17 cellular contexts compared by ENCODE assay signal in genomic region chr9:76269789-76270188, GRCh38.
DNase-seq lines count a peak whose midpoint lies in the region; ATAC-seq and TF ChIP-seq lines count a peak whose summit lies in the region.
"Had no signal": no experiment of that assay in that cellular context is flagged by ENCODE, and none has a peak within 500 bp of the region (broad histone marks: within the 10 kb centered on the region; RNA-seq: fewer than 3 reads in every experiment).

No MANE protein-coding gene starts in this region.

- H3K4me3 ChIP-seq in RWPE2 (ENCODE audit: severe bottlenecking) (no peak overlapping the region), esophagus muscularis mucosa (no peak overlapping the region), neural progenitor cell (no peak overlapping the region), sigmoid colon (no peak overlapping the region)
- H3K4me3 ChIP-seq: tibial nerve had no signal

- H3K79me2 ChIP-seq in neural progenitor cell (ENCODE audit: low read depth), result no peaks in the 10 kb centered on the region

- H3K4me3 Mint-ChIP-seq in neural progenitor cell, result no peak overlapping the region
- H3K4me3 Mint-ChIP-seq: activated naive CD8-positive, alpha-beta T cell treated with anti-CD3 and anti-CD28 coated beads, Interleukin-2, amount 50 U/mL, for 24 hours had no signal

- no peak overlapping the region for H3K27ac ChIP-seq in RWPE2 (ENCODE audit: poor library complexity, severe bottlenecking)
- H3K27ac ChIP-seq in esophagus muscularis mucosa (replicated peaks in 1 of 4), result peak overlapping the region; percentile 55 to 74 (median 64)
- peak overlapping the region; percentile 85 for H3K27ac ChIP-seq in neural progenitor cell
- peak overlapping the region in 2 of 4 donors; percentile 12 to 71 for H3K27ac ChIP-seq in sigmoid colon
- H3K27ac ChIP-seq: WERI-Rb-1 had no signal

- peaks cover 20% of the 10 kb centered on the region for H3K4me1 Mint-ChIP-seq in neural progenitor cell
- H3K4me1 Mint-ChIP-seq: activated naive CD8-positive, alpha-beta T cell treated with anti-CD3 and anti-CD28 coated beads, Interleukin-2, amount 50 U/mL, for 24 hours had no signal

- ATAC-seq in RWPE2 (ENCODE audit: low read depth) (peak; percentile 40; the same call in 1 of the 3 replicates), HG03175 (IDR thresholded peaks at IDR 0.05; ENCODE audit: unreplicated experiment) (no peak)
- ATAC-seq: activated naive CD8-positive, alpha-beta T cell treated with anti-CD3 and anti-CD28 coated beads, Interleukin-2, amount 50 U/mL, for 24 hours had no signal

- H4K20me1 ChIP-seq in neural progenitor cell (ENCODE audit: low read depth), result no peaks in the 10 kb centered on the region

- TF ChIP-seq EP300 in esophagus muscularis mucosa (IDR thresholded peaks at IDR 0.05), result no peak
- no peak for TF ChIP-seq EP300 in sigmoid colon (IDR thresholded peaks at IDR 0.05)

- H3K4me1 ChIP-seq in RWPE2 (ENCODE audit: insufficient read depth, poor library complexity, severe bottlenecking) (no peaks in the 10 kb centered on the region), esophagus muscularis mucosa (peaks cover 0 to 34% (median 25%) of the 10 kb centered on the region in 4 donors), neural progenitor cell (peaks cover 57% of the 10 kb centered on the region), sigmoid colon (peaks cover 0 to 11% (median 2%) of the 10 kb centered on the region in 4 donors)

- H3K9ac ChIP-seq in neural progenitor cell, result no peak overlapping the region

- WGBS in esophagus muscularis mucosa, result 30% methylated on average over 2 of the region's 2 CpGs
- WGBS in sigmoid colon, 2 donors, result 31 to 55% methylated on average over 2 of the region's 2 CpGs

- H3K27me3 ChIP-seq in RWPE2 (ENCODE audit: insufficient read depth, poor library complexity, severe bottlenecking) (no peaks in the 10 kb centered on the region), esophagus muscularis mucosa (no peaks in the 10 kb centered on the region), neural progenitor cell (no peaks in the 10 kb centered on the region), sigmoid colon (no peaks in the 10 kb centered on the region)
- H3K27me3 ChIP-seq: tibial nerve had no signal

- H3K4me2 ChIP-seq in neural progenitor cell, result peak overlapping the region; percentile 42

- TF ChIP-seq CTCF in RWPE2 (IDR thresholded peaks at IDR 0.05; ENCODE audit: poor library complexity, severe bottlenecking), result no peak
- no peak for TF ChIP-seq CTCF in esophagus muscularis mucosa (IDR thresholded peaks at IDR 0.05)
- no peak for TF ChIP-seq CTCF in neural progenitor cell (IDR thresholded peaks at IDR 0.05)
- TF ChIP-seq CTCF in sigmoid colon (IDR thresholded peaks at IDR 0.05), result no peak

- no peaks in the 10 kb centered on the region for H3K9me3 Mint-ChIP-seq in neural progenitor cell
- H3K9me3 Mint-ChIP-seq: activated naive CD8-positive, alpha-beta T cell treated with anti-CD3 and anti-CD28 coated beads, Interleukin-2, amount 50 U/mL, for 24 hours had no signal

- no peaks in the 10 kb centered on the region for H3K27me3 Mint-ChIP-seq in neural progenitor cell (ENCODE audit: insufficient read depth, low read depth)
- H3K27me3 Mint-ChIP-seq: activated naive CD8-positive, alpha-beta T cell treated with anti-CD3 and anti-CD28 coated beads, Interleukin-2, amount 50 U/mL, for 24 hours had no signal

- H3K9me3 ChIP-seq in RWPE2 (ENCODE audit: severe bottlenecking) (no peaks in the 10 kb centered on the region), esophagus muscularis mucosa (no peaks in the 10 kb centered on the region), neural progenitor cell (ENCODE audit: low read depth) (peaks cover under 1% of the 10 kb centered on the region), sigmoid colon (no peaks in the 10 kb centered on the region)
- H3K9me3 ChIP-seq: tibial nerve had no signal

- no peak overlapping the region for H2AFZ ChIP-seq in neural progenitor cell (replicated peaks)

- no peak overlapping the region for H3K27ac Mint-ChIP-seq in neural progenitor cell
- H3K27ac Mint-ChIP-seq: activated naive CD8-positive, alpha-beta T cell treated with anti-CD3 and anti-CD28 coated beads, Interleukin-2, amount 50 U/mL, for 24 hours had no signal

- no peaks in the 10 kb centered on the region for H3K36me3 Mint-ChIP-seq in neural progenitor cell

- intact Hi-C loops in esophagus muscularis mucosa (cut with DNase I) (no loop called here), sigmoid colon (cut with DNase I) (no loop called here)

- DNase-seq in EH (ENCODE audit: low read depth) (peak; percentile 13), RWPE2 (ENCODE audit: low spot score) (no peak), esophagus muscularis mucosa (ENCODE audit: extremely low spot score) (no peak), neural progenitor cell (ENCODE audit: low spot score) (no peak), sigmoid colon (no peak), cerebellum (ENCODE audit: low spot score) (no peak)
- DNase-seq in activated CD4-positive, alpha-beta T cell treated with anti-CD3 and anti-CD28 coated beads, Interleukin-2, amount 50 U/mL, for 48 hours, result no peak
- DNase-seq: activated naive CD8-positive, alpha-beta T cell treated with anti-CD3 and anti-CD28 coated beads, Interleukin-2, amount 50 U/mL, for 24 hours; DMS 273 treated with DMSO at 0.1 percent for 48 hours; NCI-H1048; NCI-H2171 treated with DMSO at 0.1 percent for 48 hours; NK-92 treated with Interleukin-12 subunit alpha and Interleukin-12 subunit beta, amount 100 ng/mL, for 24 hours; occipital lobe; T-helper 1 cell; WERI-Rb-1 had no signal

- TF ChIP-seq POLR2A in esophagus muscularis mucosa (IDR thresholded peaks at IDR 0.05; ENCODE audit: low read depth), result no peak
- no peak for TF ChIP-seq POLR2A in sigmoid colon (IDR thresholded peaks at IDR 0.05)

- no peaks in the 10 kb centered on the region for H3K36me3 ChIP-seq in RWPE2 (ENCODE audit: low read depth)
- H3K36me3 ChIP-seq in esophagus muscularis mucosa, result no peaks in the 10 kb centered on the region
- H3K36me3 ChIP-seq in neural progenitor cell, result no peaks in the 10 kb centered on the region
- no peaks in the 10 kb centered on the region for H3K36me3 ChIP-seq in sigmoid colon
- H3K36me3 ChIP-seq: tibial nerve, WERI-Rb-1 had no signal

- peaks cover 45% of the 10 kb centered on the region for H3F3A ChIP-seq in neural progenitor cell (ENCODE audit: low read depth)
